14 cellular contexts compared by ENCODE assay signal in genomic region chr17:82898976-82899514, GRCh38. TPM values are rescaled to one million over a fixed set of nuclear protein-coding genes. Genes with fewer than 3 reads are reported as not detected.
"Had no signal": no experiment of that assay in that cellular context is flagged by ENCODE, and none has a peak within 500 bp of the region (broad histone marks: within the 10 kb centered on the region; RNA-seq: fewer than 3 reads in every experiment).

No MANE protein-coding gene starts in this region.

- H3K27me3 ChIP-seq: hepatocyte, thyroid gland had no signal

- H3K79me2 ChIP-seq: hepatocyte had no signal

- DNase-seq: activated CD8-positive, alpha-beta memory T cell treated with anti-CD3 and anti-CD28 coated beads, Interleukin-2, amount 50 U/mL, for 48 hours; activated CD8-positive, alpha-beta T cell treated with anti-CD3 and anti-CD28 coated beads, Interleukin-2, amount 10 ng/mL, durations not matched to agents 7 days and 5 days; activated naive CD4-positive, alpha-beta T cell treated with Interleukin-2 at 50 U/mL for 16 hours; activated naive CD8-positive, alpha-beta T cell treated with anti-CD3 and anti-CD28 coated beads, Interleukin-2, amount 50 U/mL, for 24 hours; central memory CD4-positive, alpha-beta T cell; cortex of kidney; effector CD8-positive, alpha-beta T cell; naive thymus-derived CD4-positive, alpha-beta T cell; T-helper 9 cell; thyroid gland had no signal

- H3K9me3 ChIP-seq: thyroid gland had no signal

- H3K4me3 ChIP-seq: hepatocyte, skin epidermis, thyroid gland had no signal

- H2AFZ ChIP-seq: hepatocyte had no signal

- H3K4me2 ChIP-seq: hepatocyte had no signal

- H3K36me3 ChIP-seq: thyroid gland had no signal

- ATAC-seq: activated CD8-positive, alpha-beta T cell treated with anti-CD3 and anti-CD28 coated beads, Interleukin-2, amount 10 ng/mL, durations not matched to agents 7 days and 5 days; activated naive CD8-positive, alpha-beta T cell treated with anti-CD3 and anti-CD28 coated beads, Interleukin-2, amount 50 U/mL, for 24 hours; naive thymus-derived CD4-positive, alpha-beta T cell had no signal

- H3K27ac ChIP-seq: epithelial cell of prostate, hepatocyte, skin epidermis, thyroid gland had no signal

RNA-seq across cellular contexts. Expression of gene ZNF750, which starts 59.2 kb away (rescaled TPM):
- total RNA-seq: activated CD8-positive, alpha-beta T cell treated with anti-CD3 and anti-CD28 coated beads, Interleukin-2, amount 10 ng/mL, durations not matched to agents 7 days and 5 days; mononuclear cell; naive thymus-derived CD4-positive, alpha-beta T cell had no signal
